In genomic region chr2:39469807-39470206, GRCh38 we compare ENCODE assay signal across 8 cellular contexts. TPM values are rescaled to one million over a fixed set of nuclear protein-coding genes. Genes with fewer than 3 reads are reported as not detected.
A peak's percentile ranks its signal among the peaks of the same experiment; 100 is the strongest.
DNase-seq lines count a peak whose midpoint lies in the region; ATAC-seq and TF ChIP-seq lines count a peak whose summit lies in the region.

No MANE protein-coding gene starts in this region.

- no peak overlapping the region for H3K27ac ChIP-seq in lower lobe of right lung
- H3K27ac ChIP-seq in WERI-Rb-1: no peak overlapping the region

- intact Hi-C loops in lower lobe of right lung (cut with DNase I): no loop called here

- H3K4me3 ChIP-seq in lower lobe of right lung (no peak overlapping the region), WERI-Rb-1 (ENCODE audit: low read depth, low read length) (no peak overlapping the region)

- ATAC-seq in GM19463 (IDR thresholded peaks at IDR 0.05; ENCODE audit: unreplicated experiment) (peak; percentile 87), HG03439 (IDR thresholded peaks at IDR 0.05; ENCODE audit: unreplicated experiment) (peak; percentile 84), lower lobe of right lung (peak; percentile 40 to 54)

- H3K27me3 ChIP-seq in lower lobe of right lung (ENCODE audit: low read depth) (no peaks in the 10 kb centered on the region), WERI-Rb-1 (ENCODE audit: insufficient read depth, low read depth, severe bottlenecking) (no peaks in the 10 kb centered on the region)

- H3K9me3 ChIP-seq in lower lobe of right lung (no peaks in the 10 kb centered on the region), WERI-Rb-1 (ENCODE audit: severe bottlenecking) (no peaks in the 10 kb centered on the region)

- peaks cover 30% of the 10 kb centered on the region for H3K4me1 ChIP-seq in lower lobe of right lung

- H3K36me3 ChIP-seq in lower lobe of right lung (no peaks in the 10 kb centered on the region), WERI-Rb-1 (no peaks in the 10 kb centered on the region)

- DNase-seq in EL (peak; percentile 72), astrocyte of the hippocampus (ENCODE audit: low read depth, low spot score) (peak; percentile 80), lower lobe of right lung (no peak), WERI-Rb-1 (no peak), NCI-H774 (lab: John Stamatoyannopoulos, UW) (no peak), NCI-H2196 treated with DMSO at 0.1 percent for 48 hours (lab: John Stamatoyannopoulos, UW; ENCODE audit: unreplicated experiment) (no peak)

- no peak for TF ChIP-seq CTCF in lower lobe of right lung (IDR thresholded peaks at IDR 0.05)
- TF ChIP-seq CTCF in WERI-Rb-1 (IDR thresholded peaks at IDR 0.05; ENCODE audit: low read depth, low read length): no peak

RNA-seq across cellular contexts. Expression of gene MAP4K3, which starts 32.7 kb away (rescaled TPM):
- total RNA-seq in lower lobe of right lung: 42.9 TPM

Comparison
In these comparisons a context has a peak if more than half of its experiments do, and no peak if none do; other contexts are left out.
1. DNase-seq: peak in EL (single experiment) and astrocyte of the hippocampus (single experiment); none in lower lobe of right lung (single experiment), WERI-Rb-1 (single experiment), NCI-H774 (single experiment) and NCI-H2196 treated with DMSO at 0.1 percent for 48 hours (single experiment).
2. Peak in every context shown above with its lines, with median percentiles within 50 percentile points of each other: ATAC-seq.